In the genomic region with DNA sequence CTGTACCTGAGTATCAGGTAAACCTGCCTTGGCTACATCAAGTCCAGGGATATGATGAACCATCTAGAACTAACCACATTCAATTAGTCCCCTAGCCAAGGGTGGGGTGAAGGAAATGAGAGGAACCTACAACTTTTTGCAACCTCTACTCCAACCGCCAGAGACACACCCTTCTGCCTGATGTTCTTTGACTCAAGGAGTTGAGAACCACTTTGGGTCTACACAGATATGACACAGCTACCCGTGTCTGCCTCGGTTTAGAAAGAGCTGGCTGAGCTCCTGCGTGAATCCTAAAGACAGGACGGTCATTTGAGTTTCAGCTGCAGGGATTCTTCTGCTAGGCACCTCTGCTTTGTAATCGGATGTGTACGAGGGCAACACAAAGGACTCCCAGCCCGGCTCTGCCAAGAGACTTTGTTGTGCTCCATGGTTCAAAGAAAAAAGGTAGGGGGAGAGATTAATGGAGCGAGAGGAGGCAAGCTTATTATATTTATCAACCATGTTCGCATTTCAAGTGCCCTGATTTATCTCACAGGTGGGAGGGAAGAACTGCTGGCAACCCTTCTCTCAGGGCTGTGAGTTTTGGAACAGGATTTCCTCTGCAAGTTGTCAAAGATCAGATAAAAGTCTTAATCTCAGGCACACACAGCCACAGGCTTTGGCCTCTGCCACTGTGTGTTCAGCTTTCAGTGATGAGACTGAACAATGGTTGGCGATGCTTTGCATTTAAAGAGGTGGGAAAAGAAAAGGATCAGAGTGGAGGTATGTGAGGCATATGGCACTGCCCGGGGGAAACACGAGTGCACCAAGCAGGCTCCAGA, we compare ENCODE assay signal across 11 cellular contexts. TPM values are rescaled to one million over a fixed set of nuclear protein-coding genes. Genes with fewer than 3 reads are reported as not detected.
DNase-seq lines count a peak whose midpoint lies in the region; ATAC-seq and TF ChIP-seq lines count a peak whose summit lies in the region.
"Had no signal": no experiment of that assay in that cellular context is flagged by ENCODE, and none has a peak within 500 bp of the region (broad histone marks: within the 10 kb centered on the region; RNA-seq: fewer than 3 reads in every experiment).

No MANE protein-coding gene starts in this region.

- H3K4me1 ChIP-seq in colonic mucosa = peaks cover 8% of the 10 kb centered on the region

- no peak overlapping the region for H3K9ac ChIP-seq in colonic mucosa (ENCODE audit: low read depth in 2 of 2, low read length in 2 of 2)

- no peak overlapping the region for H3K4me3 ChIP-seq in colonic mucosa
- H3K4me3 ChIP-seq: adrenal gland had no signal

- no peak for DNase-seq in stimulated activated naive CD8-positive, alpha-beta T cell treated with anti-CD3 and anti-CD28 coated beads, Interleukin-15, Interleukin-2, amounts not matched to agents 100 U/mL and 50 U/mL, for 24 hours
- DNase-seq in left kidney (ENCODE audit: low read depth, low spot score) = peak; percentile 89
- no peak for DNase-seq in OCI-M1 (lab: John Stamatoyannopoulos, UW)
- DNase-seq in substantia nigra (lab: John Stamatoyannopoulos, UW) = no peak
- DNase-seq in colonic mucosa = no peak
- DNase-seq: adrenal gland, COR-L47, NCI-H1105 had no signal

- H3K27me3 ChIP-seq in colonic mucosa = no peaks in the 10 kb centered on the region
- H3K27me3 ChIP-seq: adrenal gland had no signal

- no peaks in the 10 kb centered on the region for H3K9me3 ChIP-seq in colonic mucosa
- H3K9me3 ChIP-seq: adrenal gland had no signal

- ATAC-seq in stimulated activated naive CD8-positive, alpha-beta T cell treated with anti-CD3 and anti-CD28 coated beads, Interleukin-15, Interleukin-2, amounts not matched to agents 100 U/mL and 50 U/mL, for 24 hours = no peak
- ATAC-seq in HG02798 (IDR thresholded peaks at IDR 0.05; ENCODE audit: poor library complexity, unreplicated experiment) = no peak

- intact Hi-C loops in colonic mucosa (cut with DNase I) = no loop called here

- H3K27ac Mint-ChIP-seq in stimulated activated naive CD8-positive, alpha-beta T cell treated with anti-CD3 and anti-CD28 coated beads, Interleukin-15, Interleukin-2, amounts not matched to agents 100 ng/mL and 50 ng/mL, for 24 hours = peak overlapping the region; percentile 75

- peaks cover 17% of the 10 kb centered on the region for H3K36me3 Mint-ChIP-seq in stimulated activated naive CD8-positive, alpha-beta T cell treated with anti-CD3 and anti-CD28 coated beads, Interleukin-15, Interleukin-2, amounts not matched to agents 100 ng/mL and 50 ng/mL, for 24 hours (ENCODE audit: low read depth)

- H3K27ac ChIP-seq in VCaP = peak overlapping the region; percentile 18; the same call in 1 of the 2 replicates
- H3K27ac ChIP-seq in substantia nigra (ENCODE audit: low read depth, low read length, poor library complexity, severe bottlenecking) = no peak overlapping the region
- no peak overlapping the region for H3K27ac ChIP-seq in colonic mucosa

- H3K9me3 Mint-ChIP-seq in stimulated activated naive CD8-positive, alpha-beta T cell treated with anti-CD3 and anti-CD28 coated beads, Interleukin-15, Interleukin-2, amounts not matched to agents 100 ng/mL and 50 ng/mL, for 24 hours = no peaks in the 10 kb centered on the region

- TF ChIP-seq CTCF in VCaP (conservative IDR thresholded peaks at IDR 0.05) (no peak), colonic mucosa (IDR thresholded peaks at IDR 0.05) (no peak)

- H3K27me3 Mint-ChIP-seq in stimulated activated naive CD8-positive, alpha-beta T cell treated with anti-CD3 and anti-CD28 coated beads, Interleukin-15, Interleukin-2, amounts not matched to agents 100 ng/mL and 50 ng/mL, for 24 hours = no peaks in the 10 kb centered on the region

- no peaks in the 10 kb centered on the region for H3K36me3 ChIP-seq in colonic mucosa
- H3K36me3 ChIP-seq: adrenal gland had no signal

- H3K4me1 Mint-ChIP-seq in stimulated activated naive CD8-positive, alpha-beta T cell treated with anti-CD3 and anti-CD28 coated beads, Interleukin-15, Interleukin-2, amounts not matched to agents 100 ng/mL and 50 ng/mL, for 24 hours (ENCODE audit: low read depth) = peaks cover 100% of the 10 kb centered on the region

- peak overlapping the region; percentile 66 for H3K4me3 Mint-ChIP-seq in stimulated activated naive CD8-positive, alpha-beta T cell treated with anti-CD3 and anti-CD28 coated beads, Interleukin-15, Interleukin-2, amounts not matched to agents 100 ng/mL and 50 ng/mL, for 24 hours

RNA-seq across cellular contexts. Expression of a gene that starts 35.1 kb away (rescaled TPM):
- 1 to 10 TPM; 5.3 to 6.6 TPM for total RNA-seq in colonic mucosa
